Comparison of ENCODE assay signal across 7 cellular contexts in the genomic region with DNA sequence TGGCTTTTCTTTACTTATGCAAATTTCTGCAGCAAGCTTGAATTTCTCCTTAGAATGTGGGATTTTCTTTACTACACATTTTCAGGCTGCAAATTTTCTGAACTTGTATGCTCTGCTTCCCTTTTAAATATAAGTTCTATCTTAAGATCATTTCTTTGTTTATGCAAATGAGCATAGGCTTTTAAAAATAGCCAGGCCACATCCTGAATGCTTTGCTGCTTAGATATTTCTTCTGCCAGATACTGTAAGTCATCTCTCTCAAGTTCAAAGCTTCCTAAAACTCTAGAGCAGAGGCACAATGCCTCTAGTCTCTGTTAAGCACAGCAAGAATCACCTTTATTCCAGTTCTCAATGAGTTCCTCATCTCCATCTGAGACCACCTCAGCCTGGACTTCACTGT.
"Had no signal": no experiment of that assay in that cellular context is flagged by ENCODE, and none has a peak within 500 bp of the region (broad histone marks: within the 10 kb centered on the region; RNA-seq: fewer than 3 reads in every experiment).

No MANE protein-coding gene starts in this region.

- FAIRE-seq: GM12878, GM12891, GM12892, GM18507, GM19239 had no signal

- H3K4me3 ChIP-seq: GM12878 had no signal

- DNase-seq: GDM1, GF-D8 had no signal

- ATAC-seq: GM12878 had no signal
